ENCODE assay signal across 11 cellular contexts in the genomic region with DNA sequence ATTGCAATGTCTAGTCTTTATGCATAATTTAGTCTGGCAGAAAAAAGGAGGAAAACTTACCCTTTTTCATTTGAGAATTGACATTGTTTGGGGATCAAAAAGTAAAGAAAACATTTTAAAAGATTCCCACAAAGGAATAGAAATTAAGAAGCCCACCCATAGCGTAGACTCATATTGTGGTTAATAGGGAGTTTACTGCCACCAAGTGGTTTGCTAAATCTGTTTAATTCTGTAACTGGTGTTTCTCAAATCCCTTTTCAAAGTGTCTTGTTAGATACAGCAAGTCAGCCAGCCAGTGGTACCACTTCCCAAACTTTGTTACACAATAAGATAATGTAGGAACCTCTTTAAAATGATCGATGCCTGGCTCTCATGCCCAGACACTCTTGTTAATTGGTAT.
DNase-seq lines count a peak whose midpoint lies in the region; TF ChIP-seq lines count a peak whose summit lies in the region.
"Had no signal": no experiment of that assay in that cellular context is flagged by ENCODE, and none has a peak within 500 bp of the region (broad histone marks: within the 10 kb centered on the region; RNA-seq: fewer than 3 reads in every experiment).

No MANE protein-coding gene starts in this region.

- no peak overlapping the region for H3K4ac ChIP-seq in neuronal stem cell (ENCODE audit: low read length)

- peak; percentile 76 for TF ChIP-seq CTCF in endodermal cell (conservative IDR thresholded peaks at IDR 0.05)

- no peak overlapping the region for H3K27ac ChIP-seq in endodermal cell (ENCODE audit: low read depth, low read length)
- H3K27ac ChIP-seq in neuronal stem cell (replicated peaks; ENCODE audit: low read length), result no peak overlapping the region
- H3K27ac ChIP-seq: neutrophil had no signal

- H3K4me2 ChIP-seq in neuronal stem cell (ENCODE audit: insufficient read depth, low read length, poor library complexity, severe bottlenecking), result no peak overlapping the region

- peaks cover 5% of the 10 kb centered on the region for H3K4me1 ChIP-seq in endodermal cell (ENCODE audit: control insufficient read depth, insufficient read depth, low read length)
- peaks cover 0 to 5% of the 10 kb centered on the region in 2 donors for H3K4me1 ChIP-seq in neuronal stem cell (ENCODE audit: control insufficient read depth in 2 of 2, insufficient read depth in 1 of 2, low read depth in 1 of 2, low read length in 2 of 2)

- H2BK5ac ChIP-seq in neuronal stem cell (ENCODE audit: low read length), result no peak overlapping the region

- no peak overlapping the region for H2BK12ac ChIP-seq in neuronal stem cell (ENCODE audit: low read length)

- H2AK5ac ChIP-seq in neuronal stem cell (ENCODE audit: low read depth, low read length), result no peak overlapping the region

- no peak overlapping the region for H4K91ac ChIP-seq in neuronal stem cell (ENCODE audit: low read depth, low read length, poor library complexity)

- H3K23ac ChIP-seq in neuronal stem cell (ENCODE audit: low read depth, low read length, poor library complexity), result no peak overlapping the region

- no peak overlapping the region for H3K27ac Mint-ChIP-seq in endodermal cell

- H3K79me1 ChIP-seq in neuronal stem cell (ENCODE audit: low read depth, low read length), result no peaks in the 10 kb centered on the region

- H3K4me3 Mint-ChIP-seq in endodermal cell, result no peak overlapping the region

- no peaks in the 10 kb centered on the region for H3K27me3 Mint-ChIP-seq in endodermal cell (ENCODE audit: insufficient read depth)

- no peak overlapping the region for H3K9ac ChIP-seq in endodermal cell (ENCODE audit: extremely low read depth, low read length, poor library complexity, severe bottlenecking)
- H3K9ac ChIP-seq in neuronal stem cell (ENCODE audit: low read depth, low read length, poor library complexity), result no peak overlapping the region

- H2BK15ac ChIP-seq in neuronal stem cell (ENCODE audit: low read length), result no peak overlapping the region

- H2AFZ ChIP-seq in neuronal stem cell (ENCODE audit: low read length), result no peak overlapping the region

- no peaks in the 10 kb centered on the region for H3K36me3 Mint-ChIP-seq in endodermal cell (ENCODE audit: low read depth)

- no peak overlapping the region for H2BK120ac ChIP-seq in neuronal stem cell (ENCODE audit: low read depth, low read length)

- DNase-seq in DMS 273 (lab: John Stamatoyannopoulos, UW; ENCODE audit: unreplicated experiment), result peak; percentile 29
- no peak for DNase-seq in DMS 273 treated with DMSO at 0.1 percent for 48 hours (lab: John Stamatoyannopoulos, UW)
- DNase-seq in NCI-H1694 treated with DMSO at 0.1 percent for 48 hours (lab: John Stamatoyannopoulos, UW), result peak; percentile 60
- no peak for DNase-seq in endodermal cell
- DNase-seq in neuronal stem cell (ENCODE audit: low spot score), result peak; percentile 11
- no peak for DNase-seq in HK-2 (ENCODE audit: unreplicated experiment)
- DNase-seq in activated CD4-positive, alpha-beta T cell treated with anti-CD3 and anti-CD28 coated beads, Interleukin-2, amount 50 U/mL, for 1 hour, result no peak
- no peak for DNase-seq in NCI-H2227 treated with DMSO at 0.1 percent for 48 hours (lab: John Stamatoyannopoulos, UW)
- DNase-seq: 8988T; activated effector memory CD4-positive, alpha-beta T cell treated with anti-CD3 and anti-CD28 coated beads, Interleukin-2, amount 50 U/mL, for 16 hours had no signal

- H3K4me3 ChIP-seq in endodermal cell (ENCODE audit: low read length) (no peak overlapping the region), neuronal stem cell (ENCODE audit: low read length in 2 of 2) (no peak overlapping the region)

- no peaks in the 10 kb centered on the region for H3K9me3 ChIP-seq in endodermal cell (ENCODE audit: control insufficient read depth, low read length)
- no peaks in the 10 kb centered on the region for H3K9me3 ChIP-seq in neuronal stem cell (replicated peaks in 1 of 2; ENCODE audit: control insufficient read depth in 2 of 2, insufficient read depth in 1 of 2, low read depth in 1 of 2, low read length in 2 of 2)
- H3K9me3 ChIP-seq: neutrophil had no signal

- H3K36me3 ChIP-seq in endodermal cell (ENCODE audit: control insufficient read depth, insufficient read depth, low read length), result no peaks in the 10 kb centered on the region
- H3K36me3 ChIP-seq in neuronal stem cell (replicated peaks in 1 of 2; ENCODE audit: control insufficient read depth in 2 of 2, insufficient read depth in 2 of 2, low read length in 2 of 2), result no peaks in the 10 kb centered on the region
- H3K36me3 ChIP-seq: neutrophil had no signal

- H3K27me3 ChIP-seq in endodermal cell (ENCODE audit: control insufficient read depth, insufficient read depth, low read length, poor library complexity, severe bottlenecking), result no peaks in the 10 kb centered on the region
- H3K27me3 ChIP-seq in neuronal stem cell (ENCODE audit: control insufficient read depth in 3 of 3, insufficient read depth in 3 of 3, low read depth in 1 of 3, low read length in 3 of 3), result no peaks in the 10 kb centered on the region
- H3K27me3 ChIP-seq: neutrophil had no signal

- no peak overlapping the region for H4K8ac ChIP-seq in neuronal stem cell (ENCODE audit: low read depth, low read length)

- H3K14ac ChIP-seq in neuronal stem cell (ENCODE audit: low read length), result no peak overlapping the region

- peaks cover 1% of the 10 kb centered on the region for H3K9me3 Mint-ChIP-seq in endodermal cell

- no peak overlapping the region for H3K18ac ChIP-seq in neuronal stem cell (ENCODE audit: low read length)

- H3K4me1 Mint-ChIP-seq in endodermal cell, result peaks cover 18% of the 10 kb centered on the region

- WGBS in endodermal cell (ENCODE audit: insufficient coverage in 1 of 2, insufficient read length in 1 of 2), 2 experiments, result 78% methylated on average over 2 of the region's 2 CpGs; no CpG with 5 or more reads in 1 of the 2 experiments
- no CpG with 5 or more reads among the region's 2 CpGs for WGBS in neuronal stem cell (ENCODE audit: extremely low coverage in 2 of 2, insufficient read length in 2 of 2, insufficient replicate concordance in 1 of 2), 2 donors

Comparison
In these comparisons a context has a peak if more than half of its experiments do, and no peak if none do; other contexts are left out.
1. DNase-seq: peak in DMS 273 (single experiment), NCI-H1694 treated with DMSO at 0.1 percent for 48 hours (single experiment) and neuronal stem cell (single experiment); none in DMS 273 treated with DMSO at 0.1 percent for 48 hours (single experiment), endodermal cell (single experiment), HK-2 (single experiment), activated CD4-positive, alpha-beta T cell treated with anti-CD3 and anti-CD28 coated beads, Interleukin-2, amount 50 U/mL, for 1 hour (single experiment) and NCI-H2227 treated with DMSO at 0.1 percent for 48 hours (single experiment).